ENCODE assay signal across 27 cellular contexts in genomic region chr16:17083628-17084027, GRCh38.
DNase-seq lines count a peak whose midpoint lies in the region; TF ChIP-seq lines count a peak whose summit lies in the region.
"Had no signal": no experiment of that assay in that cellular context is flagged by ENCODE, and none has a peak within 500 bp of the region (broad histone marks: within the 10 kb centered on the region; RNA-seq: fewer than 3 reads in every experiment).

No MANE protein-coding gene starts in this region.

- no peak overlapping the region for H3K4me2 ChIP-seq in mesendoderm (ENCODE audit: low read length)
- H3K4me2 ChIP-seq: BLaER1 treated with 17β-estradiol and CSF1 and Interleukin-3, amounts not matched to agents 10 nM and 100 nM; KMS-11 had no signal

- H3K4me3 Mint-ChIP-seq in brain = peak overlapping the region in 1 of 5 experiments; percentile 25
- H3K4me3 Mint-ChIP-seq: activated naive CD8-positive, alpha-beta T cell treated with anti-CD3 and anti-CD28 coated beads, Interleukin-2, amount 50 U/mL, for 24 hours; naive B cell; stimulated activated effector memory CD8-positive, alpha-beta T cell treated with anti-CD3 and anti-CD28 coated beads, Interleukin-12 subunit alpha, Interleukin-12 subunit beta, amount 100 ng/mL, for 72 hours; T-helper 1 cell treated with Interleukin-12 subunit alpha and Interleukin-12 subunit beta and Interleukin-4 antibody, amounts not matched to agents 30 μg/mL and 1 μg/mL, for 36 hours had no signal

- no peak overlapping the region for H4K5ac ChIP-seq in mesendoderm (ENCODE audit: low read length)

- no peak overlapping the region for H2AK5ac ChIP-seq in mesendoderm (ENCODE audit: low read length)

- no peaks in the 10 kb centered on the region for H3K36me3 Mint-ChIP-seq in brain
- H3K36me3 Mint-ChIP-seq: stimulated activated effector memory CD8-positive, alpha-beta T cell treated with anti-CD3 and anti-CD28 coated beads, Interleukin-12 subunit alpha, Interleukin-12 subunit beta, amount 100 ng/mL, for 72 hours had no signal

- H3K27ac ChIP-seq in mesendoderm (ENCODE audit: low read depth, low read length) (no peak overlapping the region), spleen (no peak overlapping the region)
- H3K27ac ChIP-seq: BLaER1 treated with 17β-estradiol and CSF1 and Interleukin-3, amounts not matched to agents 10 nM and 100 nM; body of pancreas; GM23248; heart left ventricle; KMS-11; pancreas; Peyer's patch; VCaP had no signal

- H3K23ac ChIP-seq in mesendoderm (ENCODE audit: low read length) = no peak overlapping the region

- no peaks in the 10 kb centered on the region for H3K79me1 ChIP-seq in mesendoderm (ENCODE audit: low read length)

- H3K4me1 Mint-ChIP-seq in brain = peaks cover 60% of the 10 kb centered on the region
- H3K4me1 Mint-ChIP-seq: stimulated activated effector memory CD8-positive, alpha-beta T cell treated with anti-CD3 and anti-CD28 coated beads, Interleukin-12 subunit alpha, Interleukin-12 subunit beta, amount 100 ng/mL, for 72 hours had no signal

- whole genome bisulfite sequencing in mesendoderm (ENCODE audit: extremely low coverage, insufficient coverage, low lambda C conversion rate) = no CpG with 5 or more reads among the region's 1 CpG
- 33 to 65% (median 45%) methylated on average over 1 of the region's 1 CpG for WGBS in spleen, 5 donors

- H3K56ac ChIP-seq in mesendoderm (ENCODE audit: low read length) = no peak overlapping the region

- H3K18ac ChIP-seq in mesendoderm (ENCODE audit: low read length) = no peak overlapping the region

- no peak for TF ChIP-seq POLR2A in spleen (IDR thresholded peaks at IDR 0.05)

- no peak overlapping the region for H2BK15ac ChIP-seq in mesendoderm (replicated peaks; ENCODE audit: low read depth)

- no peak for TF ChIP-seq CTCF in brain (conservative IDR thresholded peaks at IDR 0.05)
- no peak for TF ChIP-seq CTCF in spleen (IDR thresholded peaks at IDR 0.05 in 8 of 11, conservative IDR thresholded peaks at IDR 0.05 in 3 of 11)

- no peak overlapping the region for H3K4me3 ChIP-seq in mesendoderm (ENCODE audit: low read length)
- H3K4me3 ChIP-seq in spleen = no peak overlapping the region
- H3K4me3 ChIP-seq: BLaER1 treated with 17β-estradiol and CSF1 and Interleukin-3, amounts not matched to agents 10 nM and 100 nM; body of pancreas; GM23248; heart left ventricle; pancreas; Peyer's patch had no signal

- no peak overlapping the region for H3K9ac ChIP-seq in mesendoderm (ENCODE audit: low read length)
- H3K9ac ChIP-seq: BLaER1 treated with 17β-estradiol and CSF1 and Interleukin-3, amounts not matched to agents 10 nM and 100 nM; GM23248; KMS-11 had no signal

- H3K4me1 ChIP-seq in mesendoderm (ENCODE audit: control insufficient read depth, low read depth, low read length) = peaks cover 4% of the 10 kb centered on the region
- no peaks in the 10 kb centered on the region for H3K4me1 ChIP-seq in spleen
- H3K4me1 ChIP-seq: BLaER1 treated with 17β-estradiol and CSF1 and Interleukin-3, amounts not matched to agents 10 nM and 100 nM; body of pancreas; heart left ventricle; pancreas; Peyer's patch had no signal

- no peaks in the 10 kb centered on the region for H3K79me2 ChIP-seq in mesendoderm (ENCODE audit: control insufficient read depth, insufficient read depth, low read length)

- H3K4ac ChIP-seq in mesendoderm (ENCODE audit: low read depth, low read length) = no peak overlapping the region

- H3K9me3 Mint-ChIP-seq in brain = peaks cover 0 to 3% (median 0%) of the 10 kb centered on the region in 5 experiments
- H3K9me3 Mint-ChIP-seq: activated naive CD8-positive, alpha-beta T cell treated with anti-CD3 and anti-CD28 coated beads, Interleukin-2, amount 50 U/mL, for 24 hours; stimulated activated effector memory CD8-positive, alpha-beta T cell treated with anti-CD3 and anti-CD28 coated beads, Interleukin-12 subunit alpha, Interleukin-12 subunit beta, amount 100 ng/mL, for 72 hours had no signal

- H4K8ac ChIP-seq in mesendoderm (ENCODE audit: low read depth, low read length) = no peak overlapping the region

- intact Hi-C loops in spleen (cut with DNase I; ENCODE audit: low total_unique reads) = no loop called here

- no peaks in the 10 kb centered on the region for H3K27me3 ChIP-seq in mesendoderm (ENCODE audit: insufficient read depth, low read length, poor library complexity)
- H3K27me3 ChIP-seq in spleen (replicated peaks in 1 of 7) = no peaks in the 10 kb centered on the region
- H3K27me3 ChIP-seq: BLaER1 treated with 17β-estradiol and CSF1 and Interleukin-3, amounts not matched to agents 10 nM and 100 nM; body of pancreas; pancreas; Peyer's patch had no signal

- no peaks in the 10 kb centered on the region for H3K9me3 ChIP-seq in spleen
- H3K9me3 ChIP-seq: BLaER1 treated with 17β-estradiol and CSF1 and Interleukin-3, amounts not matched to agents 10 nM and 100 nM; body of pancreas; heart left ventricle; pancreas; Peyer's patch had no signal

- no peak overlapping the region for H2BK120ac ChIP-seq in mesendoderm (ENCODE audit: low read depth, low read length)

- no peaks in the 10 kb centered on the region for H3K36me3 ChIP-seq in mesendoderm (ENCODE audit: control insufficient read depth, insufficient read depth, low read length)
- H3K36me3 ChIP-seq in spleen = no peaks in the 10 kb centered on the region
- H3K36me3 ChIP-seq: BLaER1 treated with 17β-estradiol and CSF1 and Interleukin-3, amounts not matched to agents 10 nM and 100 nM; heart left ventricle; pancreas; Peyer's patch had no signal

- DNase-seq in DMS153 treated with DMSO at 0.1 percent for 48 hours (lab: John Stamatoyannopoulos, UW; ENCODE audit: unreplicated experiment) (peak; percentile 3), NCI-H128 (lab: John Stamatoyannopoulos, UW; ENCODE audit: unreplicated experiment) (peak; percentile 6), mesendoderm (peak; percentile 89), activated gamma-delta T cell treated with Interleukin-2 at 50 U/mL for 16 hours (no peak), spleen (no peak), NCI-H82 treated with DMSO at 0.1 percent for 48 hours (lab: John Stamatoyannopoulos, UW; ENCODE audit: unreplicated experiment) (no peak)
- no peak for DNase-seq in effector CD8-positive, alpha-beta T cell (lab: John Stamatoyannopoulos, UW)
- DNase-seq: activated CD8-positive, alpha-beta memory T cell treated with anti-CD3 and anti-CD28 coated beads, Interleukin-2, amount 50 U/mL, for 48 hours; activated effector memory CD4-positive, alpha-beta T cell treated with Interleukin-2 at 50 U/mL for 16 hours; activated naive CD8-positive, alpha-beta T cell treated with anti-CD3 and anti-CD28 coated beads, Interleukin-2, amount 50 U/mL, for 24 hours; body of pancreas; GDM1; heart left ventricle; mammary epithelial cell; MV-4-11; naive B cell; NCI-H2107; NK-92 treated with Interleukin-12 subunit alpha and Interleukin-12 subunit beta, amount 100 ng/mL, for 24 hours; pancreas; Peyer's patch had no signal

- H2BK5ac ChIP-seq in mesendoderm (ENCODE audit: low read length) = no peak overlapping the region

- peaks cover 4% of the 10 kb centered on the region for H3K27me3 Mint-ChIP-seq in brain
- H3K27me3 Mint-ChIP-seq: activated naive CD8-positive, alpha-beta T cell treated with anti-CD3 and anti-CD28 coated beads, Interleukin-2, amount 50 U/mL, for 24 hours; naive B cell had no signal

- H3K27ac Mint-ChIP-seq in brain = peak overlapping the region in 4 of 5 experiments; percentile 2 to 93 (median 74)
- H3K27ac Mint-ChIP-seq: activated naive CD8-positive, alpha-beta T cell treated with anti-CD3 and anti-CD28 coated beads, Interleukin-2, amount 50 U/mL, for 24 hours; stimulated activated effector memory CD8-positive, alpha-beta T cell treated with anti-CD3 and anti-CD28 coated beads, Interleukin-12 subunit alpha, Interleukin-12 subunit beta, amount 100 ng/mL, for 72 hours; T-helper 1 cell treated with Interleukin-12 subunit alpha and Interleukin-12 subunit beta and Interleukin-4 antibody, amounts not matched to agents 30 μg/mL and 1 μg/mL, for 36 hours had no signal

Comparison
In these comparisons a context has a peak if more than half of its experiments do, and no peak if none do; other contexts are left out.
1. DNase-seq: peak in DMS153 treated with DMSO at 0.1 percent for 48 hours (single experiment), NCI-H128 (single experiment) and mesendoderm (single experiment); none in activated gamma-delta T cell treated with Interleukin-2 at 50 U/mL for 16 hours (single experiment), spleen (single experiment), effector CD8-positive, alpha-beta T cell (single experiment) and NCI-H82 treated with DMSO at 0.1 percent for 48 hours (single experiment).